Comparison of ENCODE assay signal across 22 cellular contexts in the genomic region with DNA sequence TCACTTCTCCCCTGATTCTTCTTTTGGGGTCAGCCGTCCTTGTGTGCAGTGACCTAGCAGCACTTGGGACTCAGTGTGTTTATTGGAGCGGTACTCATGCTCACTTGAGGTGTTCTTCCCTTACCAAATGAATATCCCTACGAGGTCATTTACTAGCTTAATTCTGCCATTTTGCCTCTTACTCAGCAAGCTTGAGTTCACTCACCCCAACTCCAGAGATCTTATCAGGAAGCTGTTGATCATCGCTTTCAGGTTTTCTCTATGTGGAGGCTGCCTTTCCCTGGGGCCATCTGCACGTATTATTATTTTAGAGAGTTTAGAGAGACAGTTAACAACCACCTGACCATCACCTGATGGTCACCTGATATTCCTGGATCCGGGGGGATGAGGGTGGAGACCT.
A peak's percentile ranks its signal among the peaks of the same experiment; 100 is the strongest.
DNase-seq lines count a peak whose midpoint lies in the region; ATAC-seq and TF ChIP-seq lines count a peak whose summit lies in the region.
"Had no signal": no experiment of that assay in that cellular context is flagged by ENCODE, and none has a peak within 500 bp of the region (broad histone marks: within the 10 kb centered on the region; RNA-seq: fewer than 3 reads in every experiment).

No MANE protein-coding gene starts in this region.

- 0 out of 2 replicates have a peak overlapping the region, but pooled peaks have one; percentile 32 for H3K27ac Mint-ChIP-seq in WTC11
- H3K27ac Mint-ChIP-seq: B cell; CD4-positive, alpha-beta T cell; CD8-positive, alpha-beta T cell had no signal

- WGBS in mesendoderm (ENCODE audit: extremely low coverage, insufficient coverage, low lambda C conversion rate): no CpG with 5 or more reads among the region's 6 CpGs

- peak overlapping the region; percentile 88 for H2AK5ac ChIP-seq in mesendoderm (ENCODE audit: low read length)

- H3K4me3 Mint-ChIP-seq in WTC11: no peak overlapping the region
- H3K4me3 Mint-ChIP-seq: B cell; CD4-positive, alpha-beta T cell; CD8-positive, alpha-beta T cell had no signal

- CTCF ChIA-PET in WTC11 (lab: Charles Lee): no interaction called here

- peak overlapping the region; percentile 99 for H3K4ac ChIP-seq in mesendoderm (ENCODE audit: low read depth, low read length)

- DNase-seq in WTC11 (ENCODE audit: low spot score) (no peak), mesendoderm (peak; percentile 68), ACHN (no peak), NCI-H1417 (lab: John Stamatoyannopoulos, UW) (no peak), NOMO-1 treated with DMSO at 0.1 percent for 48 hours (lab: John Stamatoyannopoulos, UW; ENCODE audit: unreplicated experiment) (no peak)
- DNase-seq: 8988T; AML-193; Caco-2; CD4-positive, alpha-beta T cell; CD8-positive, alpha-beta T cell; DMS 273 treated with DMSO at 0.1 percent for 48 hours; DMS153; DMS53; DMS79; DND-41; EL; GDM1 had no signal

- peak overlapping the region; percentile 85 for H3K56ac ChIP-seq in mesendoderm (ENCODE audit: low read length)

- no peak for TF ChIP-seq CTCF in WTC11 (IDR thresholded peaks at IDR 0.05)

- no peaks in the 10 kb centered on the region for H3K27me3 Mint-ChIP-seq in WTC11 (ENCODE audit: low read depth)
- H3K27me3 Mint-ChIP-seq: B cell; CD4-positive, alpha-beta T cell had no signal

- peak overlapping the region; percentile 52 for H3K27ac ChIP-seq in HUES48 (ENCODE audit: low read depth, low read length)
- H3K27ac ChIP-seq in mesendoderm (ENCODE audit: low read depth, low read length): peak overlapping the region; percentile 96
- H3K27ac ChIP-seq: BLaER1 treated with 17β-estradiol and CSF1 and Interleukin-3, amounts not matched to agents 10 nM and 100 nM; C4-2B had no signal

- in situ Hi-C loops in ACHN (cut with HindIII; ENCODE audit: low pct_ligation_motif_present, low pct_unique_long_range_greater_than_20kb, low sequenced_read_pairs): no loop called here

- H3K27me3 ChIP-seq in HUES48 (ENCODE audit: control insufficient read depth, insufficient read depth, low read length) (no peaks in the 10 kb centered on the region), mesendoderm (ENCODE audit: insufficient read depth, low read length, poor library complexity) (no peaks in the 10 kb centered on the region)
- H3K27me3 ChIP-seq: BLaER1 treated with 17β-estradiol and CSF1 and Interleukin-3, amounts not matched to agents 10 nM and 100 nM had no signal

- no peaks in the 10 kb centered on the region for H3K36me3 ChIP-seq in HUES48 (ENCODE audit: control insufficient read depth, insufficient read depth, low read length)
- no peaks in the 10 kb centered on the region for H3K36me3 ChIP-seq in mesendoderm (ENCODE audit: control insufficient read depth, insufficient read depth, low read length)
- H3K36me3 ChIP-seq: BLaER1 treated with 17β-estradiol and CSF1 and Interleukin-3, amounts not matched to agents 10 nM and 100 nM had no signal

- peaks cover 3% of the 10 kb centered on the region for H3K9me3 Mint-ChIP-seq in WTC11

- H3K23ac ChIP-seq in mesendoderm (ENCODE audit: low read length): peak overlapping the region; percentile 15

- POLR2A ChIA-PET in WTC11 (lab: Charles Lee): no interaction called here

- H3K18ac ChIP-seq in mesendoderm (ENCODE audit: low read length): peak overlapping the region; percentile 99

- H3K9ac ChIP-seq in HUES48 (ENCODE audit: low read depth, low read length) (no peak overlapping the region), mesendoderm (ENCODE audit: low read length) (peak overlapping the region; percentile 8)
- H3K9ac ChIP-seq: BLaER1 treated with 17β-estradiol and CSF1 and Interleukin-3, amounts not matched to agents 10 nM and 100 nM had no signal

- no peaks in the 10 kb centered on the region for H3K79me2 ChIP-seq in mesendoderm (ENCODE audit: control insufficient read depth, insufficient read depth, low read length)

- no peak overlapping the region for H2BK15ac ChIP-seq in mesendoderm (replicated peaks; ENCODE audit: low read depth)

- H3K4me1 Mint-ChIP-seq in WTC11: peaks cover 60% of the 10 kb centered on the region
- H3K4me1 Mint-ChIP-seq: B cell had no signal

- no peak for ATAC-seq in WTC11
- ATAC-seq: CD8-positive, alpha-beta T cell; GM12878 had no signal

- H3K4me1 ChIP-seq in HUES48 (ENCODE audit: control insufficient read depth, insufficient read depth, low read length) (peaks cover 19% of the 10 kb centered on the region), mesendoderm (ENCODE audit: control insufficient read depth, low read depth, low read length) (peaks cover 13% of the 10 kb centered on the region)
- H3K4me1 ChIP-seq: Caco-2 had no signal

- peak overlapping the region; percentile 93 for H4K8ac ChIP-seq in mesendoderm (ENCODE audit: low read depth, low read length)

- no peak overlapping the region for H3K4me2 ChIP-seq in mesendoderm (ENCODE audit: low read length)
- H3K4me2 ChIP-seq: BLaER1 treated with 17β-estradiol and CSF1 and Interleukin-3, amounts not matched to agents 10 nM and 100 nM had no signal

- H4K5ac ChIP-seq in mesendoderm (ENCODE audit: low read length): peak overlapping the region; percentile 93

- peak overlapping the region; percentile 98 for H2BK5ac ChIP-seq in mesendoderm (ENCODE audit: low read length)

- H3K9me3 ChIP-seq in HUES48 (ENCODE audit: control insufficient read depth, insufficient read depth, low read length): no peaks in the 10 kb centered on the region
- H3K9me3 ChIP-seq: BLaER1 treated with 17β-estradiol and CSF1 and Interleukin-3, amounts not matched to agents 10 nM and 100 nM; Caco-2 had no signal

- no peaks in the 10 kb centered on the region for H3K79me1 ChIP-seq in mesendoderm (ENCODE audit: low read length)

- H3K4me3 ChIP-seq in HUES48 (ENCODE audit: low read depth, low read length) (no peak overlapping the region), mesendoderm (ENCODE audit: low read length) (no peak overlapping the region)
- H3K4me3 ChIP-seq: BLaER1 treated with 17β-estradiol and CSF1 and Interleukin-3, amounts not matched to agents 10 nM and 100 nM; GM12878 had no signal

- H3K36me3 Mint-ChIP-seq in WTC11: peaks cover 2% of the 10 kb centered on the region; the same call in 1 of the 2 replicates
- H3K36me3 Mint-ChIP-seq: CD8-positive, alpha-beta T cell had no signal

- H2BK120ac ChIP-seq in mesendoderm (ENCODE audit: low read depth, low read length): peak overlapping the region; percentile 99

TF ChIP-seq in WTC11, 78 proteins besides CTCF, POLR2A, EP300 and RAD21 (continues in another document):
- TF ChIP-seq ZNF423 (CRISPR knock-in tag; IDR thresholded peaks at IDR 0.05): no peak
- no peak for TF ChIP-seq RORB (CRISPR knock-in tag; IDR thresholded peaks at IDR 0.05)
- TF ChIP-seq, protein P1, sequence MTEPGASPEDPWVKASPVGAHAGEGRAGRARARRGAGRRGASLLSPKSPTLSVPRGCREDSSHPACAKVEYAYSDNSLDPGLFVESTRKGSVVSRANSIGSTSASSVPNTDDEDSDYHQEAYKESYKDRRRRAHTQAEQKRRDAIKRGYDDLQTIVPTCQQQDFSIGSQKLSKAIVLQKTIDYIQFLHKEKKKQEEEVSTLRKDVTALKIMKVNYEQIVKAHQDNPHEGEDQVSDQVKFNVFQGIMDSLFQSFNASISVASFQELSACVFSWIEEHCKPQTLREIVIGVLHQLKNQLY (CRISPR knock-in tag; IDR thresholded peaks at IDR 0.05): no peak
- no peak for TF ChIP-seq GRHL2 (CRISPR knock-in tag; IDR thresholded peaks at IDR 0.05; ENCODE audit: insufficient replicate concordance, severe bottlenecking)
- no peak for TF ChIP-seq NFYB (CRISPR knock-in tag; conservative IDR thresholded peaks at IDR 0.05; ENCODE audit: low read depth)
- TF ChIP-seq ZNF121 (CRISPR knock-in tag; IDR thresholded peaks at IDR 0.05): no peak
- no peak for TF ChIP-seq CBFB (CRISPR knock-in tag; IDR thresholded peaks at IDR 0.05; ENCODE audit: low read depth)
- no peak for TF ChIP-seq CREM (CRISPR knock-in tag; IDR thresholded peaks at IDR 0.05)
- no peak for TF ChIP-seq JUN (CRISPR knock-in tag; IDR thresholded peaks at IDR 0.05)
- no peak for TF ChIP-seq FOXP1 (CRISPR knock-in tag; IDR thresholded peaks at IDR 0.05; ENCODE audit: borderline replicate concordance)
- TF ChIP-seq, protein P2, sequence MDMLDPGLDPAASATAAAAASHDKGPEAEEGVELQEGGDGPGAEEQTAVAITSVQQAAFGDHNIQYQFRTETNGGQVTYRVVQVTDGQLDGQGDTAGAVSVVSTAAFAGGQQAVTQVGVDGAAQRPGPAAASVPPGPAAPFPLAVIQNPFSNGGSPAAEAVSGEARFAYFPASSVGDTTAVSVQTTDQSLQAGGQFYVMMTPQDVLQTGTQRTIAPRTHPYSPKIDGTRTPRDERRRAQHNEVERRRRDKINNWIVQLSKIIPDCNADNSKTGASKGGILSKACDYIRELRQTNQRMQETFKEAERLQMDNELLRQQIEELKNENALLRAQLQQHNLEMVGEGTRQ (CRISPR knock-in tag; IDR thresholded peaks at IDR 0.05): no peak
- no peak for TF ChIP-seq AR (CRISPR knock-in tag; IDR thresholded peaks at IDR 0.05)
- no peak for TF ChIP-seq SMAD4 (CRISPR knock-in tag; IDR thresholded peaks at IDR 0.05)
- no peak for TF ChIP-seq SOX15 (CRISPR knock-in tag; IDR thresholded peaks at IDR 0.05)
